ENCODE assay signal across 16 cellular contexts in the genomic region with DNA sequence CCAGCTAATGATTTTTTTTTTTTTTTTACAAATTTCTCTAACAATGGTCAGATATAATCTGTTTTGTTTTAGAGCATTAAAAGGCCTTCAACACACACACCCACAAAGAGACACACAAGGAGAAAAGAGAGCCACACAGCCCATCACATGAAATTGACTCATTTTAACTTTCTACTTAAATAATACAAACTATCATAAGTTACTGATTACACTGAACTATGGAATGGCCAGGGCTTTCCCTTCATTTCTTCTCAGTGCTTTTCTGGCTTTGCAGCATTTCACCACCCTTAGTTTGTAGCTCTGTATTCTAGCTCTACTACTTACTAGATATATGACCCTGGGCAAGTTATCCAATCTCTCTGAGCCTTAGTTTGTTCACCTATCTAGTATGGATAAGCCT. TPM values are rescaled to one million over a fixed set of nuclear protein-coding genes. Genes with fewer than 3 reads are reported as not detected.
DNase-seq lines count a peak whose midpoint lies in the region; ATAC-seq and TF ChIP-seq lines count a peak whose summit lies in the region.
"Had no signal": no experiment of that assay in that cellular context is flagged by ENCODE, and none has a peak within 500 bp of the region (broad histone marks: within the 10 kb centered on the region; RNA-seq: fewer than 3 reads in every experiment).

No MANE protein-coding gene starts in this region.

- H3K4me1 ChIP-seq in HAP-1, result peaks cover 13% of the 10 kb centered on the region

- no peak for TF ChIP-seq CTCF in CD4-positive, alpha-beta T cell (IDR thresholded peaks at IDR 0.05)

- H3K9me3 ChIP-seq in CD4-positive, alpha-beta T cell (ENCODE audit: control insufficient read depth, low read length), result no peaks in the 10 kb centered on the region
- H3K9me3 ChIP-seq in MG63 (no peaks in the 10 kb centered on the region), HAP-1 (no peaks in the 10 kb centered on the region)
- H3K9me3 ChIP-seq: BLaER1 treated with 17β-estradiol and CSF1 and Interleukin-3, amounts not matched to agents 10 nM and 100 nM had no signal

- H3K4me3 Mint-ChIP-seq in CD4-positive, alpha-beta T cell, result no peak overlapping the region
- H3K4me3 Mint-ChIP-seq in central memory CD8-positive, alpha-beta T cell, result no peak overlapping the region
- H3K4me3 Mint-ChIP-seq: CD4-positive, CD25-positive, alpha-beta regulatory T cell; GM23338; IgD-negative memory B cell had no signal

- no peak for ATAC-seq in CD4-positive, alpha-beta T cell (ENCODE audit: poor library complexity)
- no peak for ATAC-seq in central memory CD8-positive, alpha-beta T cell (replicated peaks; ENCODE audit: extremely low read depth, poor library complexity, severe bottlenecking)
- ATAC-seq: GM12878, GM23338 had no signal

- POLR2A ChIA-PET in CD4-positive, alpha-beta T cell (lab: Charles Lee), result no interaction called here

- H3K27me3 ChIP-seq in CD4-positive, alpha-beta T cell (ENCODE audit: control insufficient read depth, insufficient read depth, low read length), result no peaks in the 10 kb centered on the region
- H3K27me3 ChIP-seq in MG63, result no peaks in the 10 kb centered on the region
- no peaks in the 10 kb centered on the region for H3K27me3 ChIP-seq in HAP-1 (ENCODE audit: low read depth)
- H3K27me3 ChIP-seq: BLaER1 treated with 17β-estradiol and CSF1 and Interleukin-3, amounts not matched to agents 10 nM and 100 nM had no signal

- H3K4me3 ChIP-seq in MG63 (no peak overlapping the region), HAP-1 (no peak overlapping the region)
- H3K4me3 ChIP-seq: BLaER1 treated with 17β-estradiol and CSF1 and Interleukin-3, amounts not matched to agents 10 nM and 100 nM; GM12878; GM23338 had no signal

- intact Hi-C loops in CD4-positive, alpha-beta T cell (cut with DNase I, micrococcal nuclease), result no loop called here

- in situ Hi-C loops in Caki2 (cut with HindIII; ENCODE audit: low pct_unique_long_range_greater_than_20kb, low sequenced_read_pairs), result no loop called here
- in situ Hi-C loops in HAP-1 (cut with MboI; ENCODE audit: low sequenced_read_pairs), result no loop called here

- H3K4me1 Mint-ChIP-seq in CD4-positive, alpha-beta T cell (ENCODE audit: low read depth), result peaks cover 36% of the 10 kb centered on the region
- H3K4me1 Mint-ChIP-seq in central memory CD8-positive, alpha-beta T cell, result peaks cover 51% of the 10 kb centered on the region
- H3K4me1 Mint-ChIP-seq: GM23338 had no signal

- H3K36me3 Mint-ChIP-seq in CD4-positive, alpha-beta T cell (ENCODE audit: low read depth), result peaks cover 64% of the 10 kb centered on the region
- H3K36me3 Mint-ChIP-seq in central memory CD8-positive, alpha-beta T cell (ENCODE audit: insufficient read depth), result peaks cover 32% of the 10 kb centered on the region

- H3K27ac ChIP-seq in CD4-positive, alpha-beta T cell (ENCODE audit: low read depth, low read length), result no peak overlapping the region
- H3K27ac ChIP-seq: BLaER1 treated with 17β-estradiol and CSF1 and Interleukin-3, amounts not matched to agents 10 nM and 100 nM had no signal

- H3K36me3 ChIP-seq in MG63, result peaks cover 46% of the 10 kb centered on the region
- peaks cover 18% of the 10 kb centered on the region for H3K36me3 ChIP-seq in HAP-1 (replicated peaks)

- CTCF ChIA-PET in CD4-positive, alpha-beta T cell (lab: Charles Lee), result no interaction called here

- no peaks in the 10 kb centered on the region for H3K27me3 Mint-ChIP-seq in CD4-positive, alpha-beta T cell
- no peaks in the 10 kb centered on the region for H3K27me3 Mint-ChIP-seq in central memory CD8-positive, alpha-beta T cell
- H3K27me3 Mint-ChIP-seq: CD4-positive, CD25-positive, alpha-beta regulatory T cell; IgD-negative memory B cell had no signal

- DNase-seq in CD4-positive, alpha-beta T cell, result no peak
- peak; percentile 13 for DNase-seq in Caki2 (ENCODE audit: low read depth)
- DNase-seq in central memory CD8-positive, alpha-beta T cell (ENCODE audit: low spot score in 2 of 2), result no peak
- DNase-seq in renal cortical epithelial cell (ENCODE audit: low read depth), result peak; percentile 60
- no peak for DNase-seq in MG63
- DNase-seq in amniotic stem cell (lab: John Stamatoyannopoulos, UW), result no peak
- DNase-seq in HAP-1 (ENCODE audit: low spot score in 2 of 2), result no peak
- DNase-seq: ACHN; CD4-positive, CD25-positive, alpha-beta regulatory T cell; COR-L47; DMS53; H7 had no signal

- no peaks in the 10 kb centered on the region for H3K9me3 Mint-ChIP-seq in CD4-positive, alpha-beta T cell
- no peaks in the 10 kb centered on the region for H3K9me3 Mint-ChIP-seq in central memory CD8-positive, alpha-beta T cell
- H3K9me3 Mint-ChIP-seq: CD4-positive, CD25-positive, alpha-beta regulatory T cell; GM23338; IgD-negative memory B cell had no signal

- peak overlapping the region; percentile 14 for H3K27ac Mint-ChIP-seq in CD4-positive, alpha-beta T cell
- peak overlapping the region; percentile 29 for H3K27ac Mint-ChIP-seq in central memory CD8-positive, alpha-beta T cell (ENCODE audit: low read depth)
- H3K27ac Mint-ChIP-seq: CD4-positive, CD25-positive, alpha-beta regulatory T cell; GM23338; IgD-negative memory B cell had no signal

RNA-seq across cellular contexts. Expression of gene REEP5, which starts 13.2 kb away (rescaled TPM):
- 10 to 100 TPM; 25.3 to 26.6 TPM for total RNA-seq in CD4-positive, alpha-beta T cell
- total RNA-seq in Caki2 (2014; rRNA removed; shearing (Covaris generic); ENCODE audit: low replicate concordance), result 15.1 and 28.8 TPM in 2 replicates
- total RNA-seq in renal cortical epithelial cell, result 52.6 and 94.5 TPM in 2 replicates
- total RNA-seq in MG63 (2014; rRNA removed; shearing (Covaris generic); ENCODE audit: low replicate concordance), result 18.5 and 25.3 TPM in 2 replicates

RNA-seq across cellular contexts. Expression of gene SRP19, which starts 47.8 kb away (rescaled TPM):
- total RNA-seq in CD4-positive, alpha-beta T cell, result 10 to 100 TPM; 40.2 to 40.8 TPM
- 30.7 and 61.6 TPM in 2 replicates for total RNA-seq in Caki2 (2014; rRNA removed; shearing (Covaris generic); ENCODE audit: low replicate concordance)
- total RNA-seq in renal cortical epithelial cell, result 121 and 162 TPM in 2 replicates
- 90.4 and 208 TPM in 2 replicates for total RNA-seq in MG63 (2014; rRNA removed; shearing (Covaris generic); ENCODE audit: low replicate concordance)

Comparison
In these comparisons a context has a peak if more than half of its experiments do, and no peak if none do; other contexts are left out.
1. DNase-seq: peak in Caki2 (single experiment) and renal cortical epithelial cell (single experiment); none in CD4-positive, alpha-beta T cell (0 of 10), central memory CD8-positive, alpha-beta T cell (0 of 2), MG63 (single experiment), amniotic stem cell (single experiment) and HAP-1 (0 of 2).